28 cellular contexts compared by ENCODE assay signal in genomic region chr7:147423875-147424274, GRCh38.
"Had no signal": no experiment of that assay in that cellular context is flagged by ENCODE, and none has a peak within 500 bp of the region (broad histone marks: within the 10 kb centered on the region; RNA-seq: fewer than 3 reads in every experiment).

No MANE protein-coding gene starts in this region.

- H3K79me2 ChIP-seq: hepatocyte had no signal

- H3K4me3 ChIP-seq: heart right ventricle, hepatocyte, left ventricle myocardium inferior, lung, pancreas, prostate gland, skin epidermis, stomach, testis, tibial artery, upper lobe of right lung had no signal

- H3K27me3 Mint-ChIP-seq: naive thymus-derived CD8-positive, alpha-beta T cell; stimulated activated naive B cell treated with anti-CD40 and anti-IgM and Interleukin-4, amounts not matched to agents 10 μg/mL and 1 μg/mL and 100 μg/mL, for 72 hours had no signal

- H3K36me3 Mint-ChIP-seq: naive thymus-derived CD8-positive, alpha-beta T cell; stimulated activated naive B cell treated with anti-CD40 and anti-IgM and Interleukin-4, amounts not matched to agents 10 μg/mL and 1 μg/mL and 100 μg/mL, for 72 hours had no signal

- DNase-seq: heart right ventricle; immature natural killer cell; kidney; left ventricle myocardium inferior; naive thymus-derived CD8-positive, alpha-beta T cell; nucleus accumbens; pancreas; posterior cingulate gyrus; retina; right cardiac atrium; stimulated activated CD4-positive, alpha-beta T cell treated with anti-CD3 and anti-CD28 coated beads, Interleukin-12 subunit alpha, Interleukin-12 subunit beta, amount 100 ng/mL, for 4 hours; stimulated activated CD4-positive, alpha-beta T cell treated with anti-CD3 and anti-CD28 coated beads, Interleukin-15, amount 100 ng/mL, for 24 hours; stimulated activated CD4-positive, alpha-beta T cell treated with anti-CD3 and anti-CD28 coated beads, Interleukin-2, amount 100 ng/mL, for 24 hours; stimulated activated CD4-positive, alpha-beta T cell treated with anti-CD3 and anti-CD28 coated beads, Interleukin-4, amount 100 ng/mL, for 1 hour; stimulated activated naive B cell treated with anti-CD40 and anti-IgM and Interleukin-4, amounts not matched to agents 10 μg/mL and 1 μg/mL and 100 μg/mL, for 72 hours; stimulated activated naive CD8-positive, alpha-beta T cell treated with anti-CD3 and anti-CD28 coated beads, Interleukin-15, Interleukin-2, amounts not matched to agents 100 U/mL and 50 U/mL, for 24 hours; stomach; testis; tibial artery; trophoblast cell; upper lobe of right lung had no signal

- H3K27ac ChIP-seq: heart right ventricle, hepatocyte, left ventricle myocardium inferior, pancreas, prostate gland, skin epidermis, stomach, testis, tibial artery, upper lobe of right lung had no signal

- H3K9me3 ChIP-seq: pancreas, prostate gland, testis, tibial artery, upper lobe of right lung had no signal

- H2AFZ ChIP-seq: hepatocyte had no signal

- H3K4me2 ChIP-seq: hepatocyte had no signal

- ATAC-seq: heart right ventricle; naive thymus-derived CD8-positive, alpha-beta T cell; pancreas; right cardiac atrium; sciatic nerve; stimulated activated naive B cell treated with anti-CD40 and anti-IgM and Interleukin-4, amounts not matched to agents 10 μg/mL and 1 μg/mL and 100 μg/mL, for 72 hours; stimulated activated naive CD8-positive, alpha-beta T cell treated with anti-CD3 and anti-CD28 coated beads, Interleukin-15, Interleukin-2, amounts not matched to agents 100 U/mL and 50 U/mL, for 24 hours; upper lobe of right lung had no signal

- H3K27ac Mint-ChIP-seq: immature natural killer cell; naive thymus-derived CD8-positive, alpha-beta T cell; nephron; stimulated activated naive B cell treated with anti-CD40 and anti-IgM and Interleukin-4, amounts not matched to agents 10 μg/mL and 1 μg/mL and 100 μg/mL, for 72 hours had no signal

- H3K4me1 Mint-ChIP-seq: immature natural killer cell; naive thymus-derived CD8-positive, alpha-beta T cell; neural crest cell; stimulated activated naive B cell treated with anti-CD40 and anti-IgM and Interleukin-4, amounts not matched to agents 10 μg/mL and 1 μg/mL and 100 μg/mL, for 72 hours had no signal

- H3K27me3 ChIP-seq: heart right ventricle, hepatocyte, pancreas, stomach, testis, tibial artery, upper lobe of right lung had no signal

- H3K4me3 Mint-ChIP-seq: immature natural killer cell; naive thymus-derived CD8-positive, alpha-beta T cell; nephron; neural crest cell; stimulated activated naive B cell treated with anti-CD40 and anti-IgM and Interleukin-4, amounts not matched to agents 10 μg/mL and 1 μg/mL and 100 μg/mL, for 72 hours had no signal

- H3K36me3 ChIP-seq: heart right ventricle, left ventricle myocardium inferior, pancreas, prostate gland, stomach, tibial artery, upper lobe of right lung had no signal

- H3K4me1 ChIP-seq: heart right ventricle, left ventricle myocardium inferior, pancreas, prostate gland, stomach, testis, tibial artery, upper lobe of right lung had no signal
